In genomic region chr12:43349863-43350262, GRCh38 we compare ENCODE assay signal across 12 cellular contexts.
DNase-seq lines count a peak whose midpoint lies in the region; ATAC-seq and TF ChIP-seq lines count a peak whose summit lies in the region.
"Had no signal": no experiment of that assay in that cellular context is flagged by ENCODE, and none has a peak within 500 bp of the region (broad histone marks: within the 10 kb centered on the region; RNA-seq: fewer than 3 reads in every experiment).

No MANE protein-coding gene starts in this region.

- H3K4me1 Mint-ChIP-seq in brain: peaks cover 4% of the 10 kb centered on the region
- no peaks in the 10 kb centered on the region for H3K4me1 Mint-ChIP-seq in activated CD4-positive, alpha-beta T cell treated with anti-CD3 and anti-CD28 coated beads for 36 hours
- H3K4me1 Mint-ChIP-seq: activated B cell treated with CpG ODN at 0.5 μM for 24 hours had no signal

- no peak overlapping the region for H3K23ac ChIP-seq in mesenchymal stem cell (ENCODE audit: low read length in 2 of 2)

- POLR2A ChIA-PET in GM10248 (lab: Yijun Ruan, JAX): no interaction called here
- POLR2A ChIA-PET in activated CD4-positive, alpha-beta T cell treated with anti-CD3 and anti-CD28 coated beads for 36 hours (lab: Charles Lee): no interaction called here

- intact Hi-C loops in activated CD4-positive, alpha-beta T cell treated with anti-CD3 and anti-CD28 coated beads for 36 hours (cut with DNase I, micrococcal nuclease): no loop called here

- H3F3A ChIP-seq in Loucy (ENCODE audit: low read depth): no peaks in the 10 kb centered on the region

- no peak overlapping the region for H2AK5ac ChIP-seq in mesenchymal stem cell (ENCODE audit: low read length, severe bottlenecking)

- H3K9ac ChIP-seq in Loucy (ENCODE audit: low read depth, low read length, poor library complexity, severe bottlenecking) (no peak overlapping the region), mesenchymal stem cell (ENCODE audit: low read length) (no peak overlapping the region)

- H3K4me2 ChIP-seq in Loucy (ENCODE audit: low read depth, low read length, poor library complexity, severe bottlenecking): no peak overlapping the region
- H3K4me2 ChIP-seq in mesenchymal stem cell (ENCODE audit: low read length, poor library complexity, severe bottlenecking): no peak overlapping the region

- no peak overlapping the region for H3K18ac ChIP-seq in mesenchymal stem cell (ENCODE audit: low read depth in 1 of 2, low read length in 2 of 2)

- H2BK5ac ChIP-seq in mesenchymal stem cell (ENCODE audit: low read depth, low read length, poor library complexity, severe bottlenecking): no peak overlapping the region

- H3K9me3 ChIP-seq in Loucy (ENCODE audit: insufficient read depth, low read depth, low read length): peaks cover 5% of the 10 kb centered on the region; the same call in 1 of the 2 replicates
- peaks cover 12% of the 10 kb centered on the region for H3K9me3 ChIP-seq in mesenchymal stem cell (ENCODE audit: control insufficient read depth, low read length)

- no peak overlapping the region for H2BK15ac ChIP-seq in mesenchymal stem cell (ENCODE audit: low read depth, poor library complexity, severe bottlenecking)

- H4K8ac ChIP-seq in mesenchymal stem cell (ENCODE audit: low read length): no peak overlapping the region

- no peak overlapping the region for H4K91ac ChIP-seq in mesenchymal stem cell (ENCODE audit: low read length)

- H2AFZ ChIP-seq in Loucy (ENCODE audit: low read length) (no peak overlapping the region), mesenchymal stem cell (ENCODE audit: low read depth, low read length) (no peak overlapping the region)

- H3K9me2 ChIP-seq in Loucy (replicated peaks; ENCODE audit: low read depth, low read length): no peaks in the 10 kb centered on the region

- no peak overlapping the region for H3K4ac ChIP-seq in mesenchymal stem cell (ENCODE audit: low read depth in 1 of 2, low read length in 2 of 2)

- 60% methylated on average over 2 of the region's 2 CpGs for WGBS in mesenchymal stem cell

- H3K79me2 ChIP-seq in Loucy (ENCODE audit: insufficient read depth, low read length): no peaks in the 10 kb centered on the region

- H3K4me1 ChIP-seq in Loucy (ENCODE audit: insufficient read depth, low read length, poor library complexity, severe bottlenecking) (no peaks in the 10 kb centered on the region), mesenchymal stem cell (ENCODE audit: control insufficient read depth, insufficient read depth, low read depth, low read length) (no peaks in the 10 kb centered on the region)

- no peak overlapping the region for H3K4me3 Mint-ChIP-seq in brain
- H3K4me3 Mint-ChIP-seq in activated CD4-positive, alpha-beta T cell treated with anti-CD3 and anti-CD28 coated beads for 36 hours: no peak overlapping the region
- H3K4me3 Mint-ChIP-seq: activated B cell treated with CpG ODN at 0.5 μM for 24 hours had no signal

- DNase-seq in DMS53 (lab: John Stamatoyannopoulos, UW): peak; percentile 64
- DNase-seq in mesenchymal stem cell: peak; percentile 19
- no peak for DNase-seq in GM10248 (ENCODE audit: extremely low spot score)
- no peak for DNase-seq in activated CD8-positive, alpha-beta memory T cell treated with anti-CD3 and anti-CD28 coated beads for 24 hours
- DNase-seq in activated CD4-positive, alpha-beta T cell treated with anti-CD3 and anti-CD28 coated beads for 36 hours: no peak
- no peak for DNase-seq in GM19240 (ENCODE audit: insufficient read length, low spot score)
- DNase-seq: activated B cell treated with CpG ODN at 0.5 μM for 24 hours, DMS79 treated with DMSO at 0.1 percent for 48 hours, NCI-H1092 had no signal

- H3K36me3 Mint-ChIP-seq in brain: no peaks in the 10 kb centered on the region
- no peaks in the 10 kb centered on the region for H3K36me3 Mint-ChIP-seq in activated CD4-positive, alpha-beta T cell treated with anti-CD3 and anti-CD28 coated beads for 36 hours (ENCODE audit: low read depth)

- H3K27ac Mint-ChIP-seq in brain: no peak overlapping the region
- no peak overlapping the region for H3K27ac Mint-ChIP-seq in activated CD4-positive, alpha-beta T cell treated with anti-CD3 and anti-CD28 coated beads for 36 hours
- H3K27ac Mint-ChIP-seq: activated B cell treated with CpG ODN at 0.5 μM for 24 hours had no signal

- H3K27me3 ChIP-seq in Loucy (ENCODE audit: insufficient read depth, low read length, poor library complexity, severe bottlenecking) (no peaks in the 10 kb centered on the region), mesenchymal stem cell (ENCODE audit: control insufficient read depth in 1 of 2, insufficient read depth in 1 of 2, low read length in 2 of 2) (no peaks in the 10 kb centered on the region)

- H3K4me3 ChIP-seq in Loucy (ENCODE audit: low read length, poor library complexity, severe bottlenecking) (no peak overlapping the region), mesenchymal stem cell (ENCODE audit: insufficient read depth in 1 of 2, low read depth in 1 of 2, low read length in 2 of 2) (no peak overlapping the region)
- H3K4me3 ChIP-seq: coronary artery had no signal

- no peak overlapping the region for H2BK120ac ChIP-seq in mesenchymal stem cell (ENCODE audit: low read depth, low read length)

- no peaks in the 10 kb centered on the region for H3K79me1 ChIP-seq in mesenchymal stem cell (replicated peaks; ENCODE audit: low read length, poor library complexity, severe bottlenecking)

- ATAC-seq in activated CD4-positive, alpha-beta T cell treated with anti-CD3 and anti-CD28 coated beads for 36 hours: no peak

- TF ChIP-seq CTCF in Loucy (conservative IDR thresholded peaks at IDR 0.05; ENCODE audit: low read length): peak; percentile 54
- TF ChIP-seq CTCF in brain (conservative IDR thresholded peaks at IDR 0.05): peak; percentile 39 to 48
- TF ChIP-seq CTCF in GM10248 (IDR thresholded peaks at IDR 0.05; ENCODE audit: control extremely low read depth, extremely low read depth, low read depth, missing control alignments): no peak

- H3K27ac ChIP-seq in mesenchymal stem cell (ENCODE audit: low read length, poor library complexity, severe bottlenecking): no peak overlapping the region
- H3K27ac ChIP-seq: coronary artery had no signal

- CTCF ChIA-PET in GM10248 (lab: Yijun Ruan, JAX): interaction anchor here (1.0 to 2.1 kb wide), 3 partner anchors 12 to 29 kb away, joined by 3 to 5 read pairs (median 5); no protein-coding TSS in a partner anchor
- CTCF ChIA-PET in activated CD4-positive, alpha-beta T cell treated with anti-CD3 and anti-CD28 coated beads for 36 hours (lab: Charles Lee): no interaction called here

- no peaks in the 10 kb centered on the region for H3K36me3 ChIP-seq in Loucy (ENCODE audit: insufficient read depth, low read length)
- H3K36me3 ChIP-seq in mesenchymal stem cell (ENCODE audit: control insufficient read depth in 1 of 2, insufficient read depth in 2 of 2, low read depth in 1 of 2, low read length in 2 of 2): no peaks in the 10 kb centered on the region

- no peaks in the 10 kb centered on the region for H4K20me1 ChIP-seq in Loucy (ENCODE audit: insufficient read depth, low read length, poor library complexity, severe bottlenecking)

- peaks cover 5% of the 10 kb centered on the region for H3K27me3 Mint-ChIP-seq in brain
- H3K27me3 Mint-ChIP-seq in activated CD4-positive, alpha-beta T cell treated with anti-CD3 and anti-CD28 coated beads for 36 hours: no peaks in the 10 kb centered on the region

- no peak overlapping the region for H3K14ac ChIP-seq in mesenchymal stem cell (ENCODE audit: low read length in 2 of 2)

- H3K9me3 Mint-ChIP-seq in brain: peaks cover 3 to 12% (median 9%) of the 10 kb centered on the region in 5 experiments
- H3K9me3 Mint-ChIP-seq in activated CD4-positive, alpha-beta T cell treated with anti-CD3 and anti-CD28 coated beads for 36 hours (ENCODE audit: low read depth): peaks cover 2% of the 10 kb centered on the region

- no peak overlapping the region for H2BK12ac ChIP-seq in mesenchymal stem cell (ENCODE audit: low read length in 2 of 2)

Comparison
In these comparisons a context has a peak if more than half of its experiments do, and no peak if none do; other contexts are left out.
1. DNase-seq: peak in DMS53 (single experiment) and mesenchymal stem cell (single experiment); none in GM10248 (single experiment), activated CD8-positive, alpha-beta memory T cell treated with anti-CD3 and anti-CD28 coated beads for 24 hours (single experiment), activated CD4-positive, alpha-beta T cell treated with anti-CD3 and anti-CD28 coated beads for 36 hours (single experiment) and GM19240 (single experiment).